ENCODE assay signal across 1 cellular context in genomic region chr2:27730980-27731691, GRCh38.
TF ChIP-seq lines count a peak whose summit lies in the region.

No MANE protein-coding gene starts in this region.

TF ChIP-seq in K562, 482 proteins besides CTCF, POLR2A, EP300 and RAD21:
- TF ChIP-seq, protein P1, sequence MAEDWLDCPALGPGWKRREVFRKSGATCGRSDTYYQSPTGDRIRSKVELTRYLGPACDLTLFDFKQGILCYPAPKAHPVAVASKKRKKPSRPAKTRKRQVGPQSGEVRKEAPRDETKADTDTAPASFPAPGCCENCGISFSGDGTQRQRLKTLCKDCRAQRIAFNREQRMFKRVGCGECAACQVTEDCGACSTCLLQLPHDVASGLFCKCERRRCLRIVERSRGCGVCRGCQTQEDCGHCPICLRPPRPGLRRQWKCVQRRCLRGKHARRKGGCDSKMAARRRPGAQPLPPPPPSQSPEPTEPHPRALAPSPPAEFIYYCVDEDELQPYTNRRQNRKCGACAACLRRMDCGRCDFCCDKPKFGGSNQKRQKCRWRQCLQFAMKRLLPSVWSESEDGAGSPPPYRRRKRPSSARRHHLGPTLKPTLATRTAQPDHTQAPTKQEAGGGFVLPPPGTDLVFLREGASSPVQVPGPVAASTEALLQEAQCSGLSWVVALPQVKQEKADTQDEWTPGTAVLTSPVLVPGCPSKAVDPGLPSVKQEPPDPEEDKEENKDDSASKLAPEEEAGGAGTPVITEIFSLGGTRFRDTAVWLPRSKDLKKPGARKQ (CRISPR knock-in tag; IDR thresholded peaks at IDR 0.05) = no peak
- TF ChIP-seq SMAD4 (CRISPR knock-in tag; conservative IDR thresholded peaks at IDR 0.05) = no peak
- TF ChIP-seq CHD4 (IDR thresholded peaks at IDR 0.05; ENCODE audit: insufficient read depth, insufficient replicate concordance, low read depth, low read length, poor library complexity, severe bottlenecking) = peak; percentile 76
- no peak for TF ChIP-seq CHD1 (IDR thresholded peaks at IDR 0.05; ENCODE audit: low read length)
- peak; percentile 77; the same call in 1 of the 2 replicates for TF ChIP-seq ADNP (tag; IDR thresholded peaks at IDR 0.05)
- TF ChIP-seq TFAP4 (CRISPR knock-in tag; IDR thresholded peaks at IDR 0.05; ENCODE audit: borderline replicate concordance) = peak; percentile 51
- no peak for TF ChIP-seq ZNF318 (IDR thresholded peaks at IDR 0.05; ENCODE audit: borderline replicate concordance in 1 of 2, low read depth in 1 of 2)
- peak; percentile 65 for TF ChIP-seq DACH1 (IDR thresholded peaks at IDR 0.05; ENCODE audit: partially characterized antibody)
- TF ChIP-seq SMARCA5 (IDR thresholded peaks at IDR 0.05) = peak; percentile 85; the same call in 1 of the 2 replicates
- TF ChIP-seq, protein P2, sequence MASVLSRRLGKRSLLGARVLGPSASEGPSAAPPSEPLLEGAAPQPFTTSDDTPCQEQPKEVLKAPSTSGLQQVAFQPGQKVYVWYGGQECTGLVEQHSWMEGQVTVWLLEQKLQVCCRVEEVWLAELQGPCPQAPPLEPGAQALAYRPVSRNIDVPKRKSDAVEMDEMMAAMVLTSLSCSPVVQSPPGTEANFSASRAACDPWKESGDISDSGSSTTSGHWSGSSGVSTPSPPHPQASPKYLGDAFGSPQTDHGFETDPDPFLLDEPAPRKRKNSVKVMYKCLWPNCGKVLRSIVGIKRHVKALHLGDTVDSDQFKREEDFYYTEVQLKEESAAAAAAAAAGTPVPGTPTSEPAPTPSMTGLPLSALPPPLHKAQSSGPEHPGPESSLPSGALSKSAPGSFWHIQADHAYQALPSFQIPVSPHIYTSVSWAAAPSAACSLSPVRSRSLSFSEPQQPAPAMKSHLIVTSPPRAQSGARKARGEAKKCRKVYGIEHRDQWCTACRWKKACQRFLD (CRISPR knock-in tag; IDR thresholded peaks at IDR 0.05) = no peak
- TF ChIP-seq ELK3 (CRISPR knock-in tag; IDR thresholded peaks at IDR 0.05) = no peak
- peak; percentile 97 for TF ChIP-seq RBM25 (IDR thresholded peaks at IDR 0.05; ENCODE audit: low read depth, low read length, severe bottlenecking)
- TF ChIP-seq TSC22D4 (tag; IDR thresholded peaks at IDR 0.05) = no peak
- TF ChIP-seq ZNF699 (CRISPR knock-in tag; IDR thresholded peaks at IDR 0.05; ENCODE audit: insufficient replicate concordance) = no peak
- no peak for TF ChIP-seq FOXK2 (conservative IDR thresholded peaks at IDR 0.05 in 1 of 2, IDR thresholded peaks at IDR 0.05 in 1 of 2; ENCODE audit: low read depth in 2 of 2)
- no peak for TF ChIP-seq CHAMP1 (IDR thresholded peaks at IDR 0.05)
- no peak for TF ChIP-seq ZBTB1 (CRISPR knock-in tag; IDR thresholded peaks at IDR 0.05; ENCODE audit: borderline replicate concordance, low read depth)
- peak; percentile 47 to 72; a peak in 3 of 4 replicates for TF ChIP-seq KDM1A (IDR thresholded peaks at IDR 0.05)
- TF ChIP-seq BCOR (IDR thresholded peaks at IDR 0.05) = peak; percentile 94
- TF ChIP-seq PTBP1 (IDR thresholded peaks at IDR 0.05; ENCODE audit: low read depth, low read length) = peak; percentile 73; the same call in 1 of the 2 replicates
- 0 out of 2 replicates have a peak, but pooled peaks have one; percentile 49 for TF ChIP-seq HDAC2 (IDR thresholded peaks at IDR 0.05)
- no peak for TF ChIP-seq MYBL2 (IDR thresholded peaks at IDR 0.05; ENCODE audit: low read depth)
- TF ChIP-seq MYBL2 (CRISPR knock-in tag; IDR thresholded peaks at IDR 0.05; ENCODE audit: borderline replicate concordance) = no peak
- TF ChIP-seq POU5F1 (IDR thresholded peaks at IDR 0.05; ENCODE audit: borderline replicate concordance, low read depth, low read length, partially characterized antibody) = no peak
- TF ChIP-seq ZNF586 (CRISPR knock-in tag; conservative IDR thresholded peaks at IDR 0.05) = no peak
- TF ChIP-seq TAL1 (IDR thresholded peaks at IDR 0.05) = no peak
- TF ChIP-seq ELF4 (CRISPR knock-in tag; IDR thresholded peaks at IDR 0.05) = no peak
- TF ChIP-seq ZFP36 (IDR thresholded peaks at IDR 0.05; ENCODE audit: low read depth, low read length, partially characterized antibody) = peak; percentile 92
- TF ChIP-seq RCOR1 (IDR thresholded peaks at IDR 0.05; ENCODE audit: borderline replicate concordance in 1 of 2, low read depth in 2 of 2, low read length in 2 of 2) = peak in 1 of 2 experiments; percentile 59; a peak in 2 of 4 replicates
- peak; percentile 54 for TF ChIP-seq BRD9 (IDR thresholded peaks at IDR 0.05; ENCODE audit: low read depth, partially characterized antibody)
- TF ChIP-seq, protein P3, sequence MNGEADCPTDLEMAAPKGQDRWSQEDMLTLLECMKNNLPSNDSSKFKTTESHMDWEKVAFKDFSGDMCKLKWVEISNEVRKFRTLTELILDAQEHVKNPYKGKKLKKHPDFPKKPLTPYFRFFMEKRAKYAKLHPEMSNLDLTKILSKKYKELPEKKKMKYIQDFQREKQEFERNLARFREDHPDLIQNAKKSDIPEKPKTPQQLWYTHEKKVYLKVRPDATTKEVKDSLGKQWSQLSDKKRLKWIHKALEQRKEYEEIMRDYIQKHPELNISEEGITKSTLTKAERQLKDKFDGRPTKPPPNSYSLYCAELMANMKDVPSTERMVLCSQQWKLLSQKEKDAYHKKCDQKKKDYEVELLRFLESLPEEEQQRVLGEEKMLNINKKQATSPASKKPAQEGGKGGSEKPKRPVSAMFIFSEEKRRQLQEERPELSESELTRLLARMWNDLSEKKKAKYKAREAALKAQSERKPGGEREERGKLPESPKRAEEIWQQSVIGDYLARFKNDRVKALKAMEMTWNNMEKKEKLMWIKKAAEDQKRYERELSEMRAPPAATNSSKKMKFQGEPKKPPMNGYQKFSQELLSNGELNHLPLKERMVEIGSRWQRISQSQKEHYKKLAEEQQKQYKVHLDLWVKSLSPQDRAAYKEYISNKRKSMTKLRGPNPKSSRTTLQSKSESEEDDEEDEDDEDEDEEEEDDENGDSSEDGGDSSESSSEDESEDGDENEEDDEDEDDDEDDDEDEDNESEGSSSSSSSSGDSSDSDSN (IDR thresholded peaks at IDR 0.05; ENCODE audit: borderline replicate concordance in 1 of 2, low read depth in 2 of 2, low read length in 2 of 2) = no peak
- no peak for TF ChIP-seq ZNF780A (CRISPR knock-in tag; IDR thresholded peaks at IDR 0.05)
